16 cellular contexts compared by ENCODE assay signal in genomic region chr5:13331585-13331984, GRCh38.
"Had no signal": no experiment of that assay in that cellular context is flagged by ENCODE, and none has a peak within 500 bp of the region (broad histone marks: within the 10 kb centered on the region; RNA-seq: fewer than 3 reads in every experiment).

No MANE protein-coding gene starts in this region.

- DNase-seq: effector memory CD8-positive, alpha-beta T cell; foreskin keratinocyte; immature natural killer cell; left colon; nephron progenitor cell; spleen; stimulated activated CD4-positive, alpha-beta T cell treated with anti-CD3 and anti-CD28 coated beads, Interleukin-15, amount 100 ng/mL, for 24 hours; stimulated activated CD4-positive, alpha-beta T cell treated with anti-CD3 and anti-CD28 coated beads, Interleukin-1b, Interleukin-23, amount 100 ng/mL, for 48 hours; stimulated activated CD4-positive, alpha-beta T cell treated with anti-CD3 and anti-CD28 coated beads, Interleukin-4, amount 100 ng/mL, for 24 hours; stimulated activated naive CD4-positive, alpha-beta T cell; stomach; substantia nigra had no signal

- H3K4me3 Mint-ChIP-seq: dendritic cell treated with granulocyte-macrophage colony-stimulating factor and Interleukin-4, amounts not matched to agents 40 ng/mL and 50 ng/mL, for 4 days; effector memory CD8-positive, alpha-beta T cell; immature natural killer cell; mesothelial cell of epicardium; nephron progenitor cell; type B pancreatic cell had no signal

- H3K27me3 Mint-ChIP-seq: dendritic cell treated with granulocyte-macrophage colony-stimulating factor and Interleukin-4, amounts not matched to agents 40 ng/mL and 50 ng/mL, for 4 days; effector memory CD8-positive, alpha-beta T cell; type B pancreatic cell had no signal

- H3K36me3 Mint-ChIP-seq: immature natural killer cell, mesothelial cell of epicardium, type B pancreatic cell had no signal

- H3K27ac ChIP-seq: foreskin keratinocyte, spleen, stomach had no signal

- ATAC-seq: effector memory CD8-positive, alpha-beta T cell; foreskin keratinocyte; left colon; sciatic nerve had no signal

- H3K9me3 Mint-ChIP-seq: effector memory CD8-positive, alpha-beta T cell; nephron progenitor cell; type B pancreatic cell had no signal

- H3K4me1 Mint-ChIP-seq: immature natural killer cell, mesothelial cell of epicardium, nephron progenitor cell had no signal

- H3K36me3 ChIP-seq: spleen, stomach had no signal

- H3K4me1 ChIP-seq: foreskin keratinocyte, spleen, stomach had no signal

- H3K27ac Mint-ChIP-seq: dendritic cell treated with granulocyte-macrophage colony-stimulating factor and Interleukin-4, amounts not matched to agents 40 ng/mL and 50 ng/mL, for 4 days; effector memory CD8-positive, alpha-beta T cell; immature natural killer cell; mesothelial cell of epicardium; nephron progenitor cell; type B pancreatic cell had no signal

- H3K27me3 ChIP-seq: foreskin keratinocyte, spleen, stomach had no signal

- H3K4me3 ChIP-seq: spleen, stomach had no signal
